14 cellular contexts compared by ENCODE assay signal in genomic region chr9:14080940-14081621, GRCh38.
DNase-seq lines count a peak whose midpoint lies in the region; ATAC-seq and TF ChIP-seq lines count a peak whose summit lies in the region.
"Had no signal": no experiment of that assay in that cellular context is flagged by ENCODE, and none has a peak within 500 bp of the region (broad histone marks: within the 10 kb centered on the region; RNA-seq: fewer than 3 reads in every experiment).

No MANE protein-coding gene starts in this region.

- no peaks in the 10 kb centered on the region for H4K20me1 ChIP-seq in GM23338 (replicated peaks; ENCODE audit: insufficient read depth)
- H4K20me1 ChIP-seq in MM.1S (ENCODE audit: insufficient read depth, low read length): no peaks in the 10 kb centered on the region

- H3K27ac ChIP-seq in GM23338 (ENCODE audit: low read depth) (no peak overlapping the region), MM.1S (ENCODE audit: low read length) (no peak overlapping the region)
- H3K27ac ChIP-seq: C4-2B had no signal

- peaks cover 4% of the 10 kb centered on the region for H3K4me1 ChIP-seq in GM23338 (ENCODE audit: insufficient read depth)
- no peaks in the 10 kb centered on the region for H3K4me1 ChIP-seq in MM.1S (ENCODE audit: low read length)

- DNase-seq in GM23338 (ENCODE audit: low spot score) (peak; percentile 13), M059J (ENCODE audit: low read depth) (peak; percentile 87), astrocyte of the spinal cord (ENCODE audit: low read depth, low spot score) (peak; percentile 93), NCI-H345 treated with DMSO at 0.1 percent for 48 hours (lab: John Stamatoyannopoulos, UW; ENCODE audit: unreplicated experiment) (no peak), NCI-H748 (lab: John Stamatoyannopoulos, UW; ENCODE audit: unreplicated experiment) (no peak), MM.1S (no peak)
- DNase-seq: immature natural killer cell, naive B cell, T1000 had no signal

- no peak overlapping the region for H2AFZ ChIP-seq in GM23338
- no peak overlapping the region for H2AFZ ChIP-seq in MM.1S (ENCODE audit: low read length)

- no peaks in the 10 kb centered on the region for H3K9me3 ChIP-seq in MM.1S (replicated peaks; ENCODE audit: insufficient read depth, low read length)

- no peaks in the 10 kb centered on the region for H3K36me3 Mint-ChIP-seq in GM23338 (ENCODE audit: low read depth)
- H3K36me3 Mint-ChIP-seq in nephron (ENCODE audit: low read depth): peaks cover 27% of the 10 kb centered on the region
- H3K36me3 Mint-ChIP-seq: activated naive CD4-positive, alpha-beta T cell treated with anti-CD3 and anti-CD28 coated beads, Interleukin-2, amount 50 U/mL, for 24 hours; immature natural killer cell; naive B cell had no signal

- H3K27me3 ChIP-seq in GM23338 (ENCODE audit: insufficient read depth): no peaks in the 10 kb centered on the region
- no peaks in the 10 kb centered on the region for H3K27me3 ChIP-seq in MM.1S (replicated peaks; ENCODE audit: insufficient read depth, low read length)

- no peak overlapping the region for H3K9ac ChIP-seq in MM.1S (ENCODE audit: low read length)

- no peaks in the 10 kb centered on the region for H3K79me2 ChIP-seq in GM23338 (replicated peaks; ENCODE audit: insufficient read depth)
- no peaks in the 10 kb centered on the region for H3K79me2 ChIP-seq in MM.1S (ENCODE audit: low read length)

- TF ChIP-seq CTCF in GM23338 (conservative IDR thresholded peaks at IDR 0.05; ENCODE audit: low read depth in 2 of 2) (0 out of 4 replicates have a peak, but pooled peaks of 1 of the 2 experiments have one; percentile 1), astrocyte of the spinal cord (IDR thresholded peaks at IDR 0.05; ENCODE audit: low read depth, low read length) (peak; percentile 25), nephron (IDR thresholded peaks at IDR 0.05; ENCODE audit: unreplicated experiment in 3 of 3) (no peak), MM.1S (IDR thresholded peaks at IDR 0.05; ENCODE audit: low read length) (no peak)

- H3K4me1 Mint-ChIP-seq in GM23338 (peaks cover 34% of the 10 kb centered on the region), nephron (peaks cover 67% of the 10 kb centered on the region)
- H3K4me1 Mint-ChIP-seq: activated naive CD4-positive, alpha-beta T cell treated with anti-CD3 and anti-CD28 coated beads, Interleukin-2, amount 50 U/mL, for 24 hours; immature natural killer cell; naive B cell had no signal

- H3K27ac Mint-ChIP-seq in GM23338 (no peak overlapping the region; the same call in 1 of the 2 replicates), nephron (peak overlapping the region; percentile 18 to 90 (median 30))
- H3K27ac Mint-ChIP-seq: activated naive CD4-positive, alpha-beta T cell treated with anti-CD3 and anti-CD28 coated beads, Interleukin-2, amount 50 U/mL, for 24 hours; dendritic cell treated with granulocyte-macrophage colony-stimulating factor and Interleukin-4, amounts not matched to agents 40 ng/mL and 50 ng/mL, for 4 days; immature natural killer cell had no signal

- no peak overlapping the region for H3K4me2 ChIP-seq in GM23338
- no peak overlapping the region for H3K4me2 ChIP-seq in MM.1S (ENCODE audit: low read depth, low read length)

- no peaks in the 10 kb centered on the region for H3F3A ChIP-seq in GM23338 (replicated peaks; ENCODE audit: low read depth)
- H3F3A ChIP-seq in MM.1S (ENCODE audit: insufficient read depth, low read length): no peaks in the 10 kb centered on the region

- no peak overlapping the region for H3K4me3 Mint-ChIP-seq in GM23338
- H3K4me3 Mint-ChIP-seq in nephron: no peak overlapping the region
- H3K4me3 Mint-ChIP-seq: activated naive CD4-positive, alpha-beta T cell treated with anti-CD3 and anti-CD28 coated beads, Interleukin-2, amount 50 U/mL, for 24 hours; dendritic cell treated with granulocyte-macrophage colony-stimulating factor and Interleukin-4, amounts not matched to agents 40 ng/mL and 50 ng/mL, for 4 days; immature natural killer cell had no signal

- H3K36me3 ChIP-seq in GM23338 (ENCODE audit: insufficient read depth) (no peaks in the 10 kb centered on the region), MM.1S (replicated peaks; ENCODE audit: insufficient read depth, low read length) (no peaks in the 10 kb centered on the region)

- ATAC-seq in GM23338 (peak; percentile 40; the same call in 2 of the 3 replicates), GM19351 (IDR thresholded peaks at IDR 0.05; ENCODE audit: unreplicated experiment) (no peak)

- in situ Hi-C loops in astrocyte of the spinal cord (cut with HindIII; ENCODE audit: low sequenced_read_pairs): no loop called here

- no peaks in the 10 kb centered on the region for H3K9me2 ChIP-seq in GM23338 (ENCODE audit: insufficient read depth)
- no peaks in the 10 kb centered on the region for H3K9me2 ChIP-seq in MM.1S (replicated peaks; ENCODE audit: insufficient read depth, low read length)

- H3K4me3 ChIP-seq in GM23338 (no peak overlapping the region), astrocyte of the spinal cord (ENCODE audit: low read depth, low read length) (no peak overlapping the region), MM.1S (ENCODE audit: low read length) (no peak overlapping the region)

- H3K9me3 Mint-ChIP-seq in GM23338: no peaks in the 10 kb centered on the region
- no peaks in the 10 kb centered on the region for H3K9me3 Mint-ChIP-seq in nephron
- H3K9me3 Mint-ChIP-seq: dendritic cell treated with granulocyte-macrophage colony-stimulating factor and Interleukin-4, amounts not matched to agents 40 ng/mL and 50 ng/mL, for 4 days had no signal

- H3K27me3 Mint-ChIP-seq in GM23338 (ENCODE audit: insufficient read depth, low read depth, poor library complexity) (no peaks in the 10 kb centered on the region), nephron (ENCODE audit: low read depth) (no peaks in the 10 kb centered on the region)
- H3K27me3 Mint-ChIP-seq: activated naive CD4-positive, alpha-beta T cell treated with anti-CD3 and anti-CD28 coated beads, Interleukin-2, amount 50 U/mL, for 24 hours; dendritic cell treated with granulocyte-macrophage colony-stimulating factor and Interleukin-4, amounts not matched to agents 40 ng/mL and 50 ng/mL, for 4 days; naive B cell had no signal

TF ChIP-seq in GM23338, 12 proteins besides CTCF, POLR2A, EP300 and RAD21:
- no peak for TF ChIP-seq POLR2AphosphoS5 (IDR thresholded peaks at IDR 0.05; ENCODE audit: low read depth)
- no peak for TF ChIP-seq ZNF114 (CRISPR knock-in tag; IDR thresholded peaks at IDR 0.05)
- TF ChIP-seq ZNF331 (CRISPR knock-in tag; IDR thresholded peaks at IDR 0.05; ENCODE audit: low read depth): no peak
- no peak for TF ChIP-seq NANOG (IDR thresholded peaks at IDR 0.05; ENCODE audit: borderline replicate concordance)
- TF ChIP-seq STAT1 (IDR thresholded peaks at IDR 0.05; ENCODE audit: unreplicated experiment): no peak
- no peak for TF ChIP-seq REST (IDR thresholded peaks at IDR 0.05; ENCODE audit: unreplicated experiment)

Comparison
In these comparisons a context has a peak if more than half of its experiments do, and no peak if none do; other contexts are left out.
1. DNase-seq: peak in GM23338 (single experiment), M059J (single experiment) and astrocyte of the spinal cord (single experiment); none in NCI-H345 treated with DMSO at 0.1 percent for 48 hours (single experiment), NCI-H748 (single experiment) and MM.1S (single experiment).